In the genomic region with DNA sequence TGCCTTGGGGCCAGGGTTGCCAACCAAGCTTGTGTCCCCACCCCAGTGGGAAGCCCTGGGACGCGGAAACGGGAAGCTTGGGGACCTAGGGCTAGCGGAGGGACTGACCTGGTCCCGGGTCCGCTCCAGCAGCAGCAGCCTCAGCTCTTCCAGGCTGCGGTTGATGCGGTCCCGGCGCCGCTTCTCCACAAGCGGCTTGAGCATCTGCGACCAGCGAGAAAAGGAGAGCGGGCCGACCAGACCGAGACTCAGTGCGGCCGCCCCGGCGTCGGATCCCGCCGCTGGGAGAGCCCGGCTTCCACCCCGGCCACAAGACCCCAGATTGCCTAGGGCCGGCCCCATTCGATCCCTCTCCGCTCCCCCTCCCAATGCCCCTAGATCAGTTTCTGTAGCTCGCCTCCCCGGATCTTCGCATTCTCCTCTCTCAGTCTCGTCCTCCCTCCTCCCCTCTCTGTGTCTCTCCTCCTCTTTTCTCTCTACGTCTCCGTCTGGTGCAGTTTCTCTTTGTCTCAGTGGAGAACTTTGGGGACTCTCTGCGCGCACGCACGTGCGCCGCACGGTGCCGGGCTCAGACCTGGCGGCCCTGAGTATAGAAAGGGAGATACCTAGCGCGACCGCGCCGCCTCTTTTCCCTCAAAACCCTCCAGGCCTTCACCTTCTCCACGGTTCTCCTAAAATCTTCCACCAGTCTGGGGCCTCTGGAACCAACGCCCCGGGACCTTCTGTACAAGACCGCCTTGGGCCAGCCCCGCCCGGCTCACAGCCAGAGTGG, we compare ENCODE assay signal across 6 cellular contexts. TPM values are rescaled to one million over a fixed set of nuclear protein-coding genes. Genes with fewer than 3 reads are reported as not detected.
DNase-seq lines count a peak whose midpoint lies in the region; ATAC-seq and TF ChIP-seq lines count a peak whose summit lies in the region.

No MANE protein-coding gene starts in this region.

- TF ChIP-seq CTCF in esophagus squamous epithelium (IDR thresholded peaks at IDR 0.05): no peak

- 1% methylated on average over 41 to 47 of the region's 55 CpGs for WGBS in esophagus squamous epithelium, 2 donors

- peaks cover 69 to 85% (median 81%) of the 10 kb centered on the region in 3 donors for H3K4me1 Mint-ChIP-seq in CD8-positive, alpha-beta memory T cell
- H3K4me1 Mint-ChIP-seq in stimulated activated effector memory CD8-positive, alpha-beta T cell treated with anti-CD3 and anti-CD28 coated beads, Interleukin-12 subunit alpha, Interleukin-12 subunit beta, amount 100 ng/mL, for 72 hours: peaks cover 85% of the 10 kb centered on the region

- CTCF ChIA-PET in CD8-positive, alpha-beta memory T cell (lab: Charles Lee): interaction anchor here (0.7 to 2.7 kb wide), 5 partner anchors 10 to 177 kb away, joined by 3 to 19 read pairs (median 7); no protein-coding TSS in a partner anchor

- no peaks in the 10 kb centered on the region for H3K9me3 ChIP-seq in CD8-positive, alpha-beta memory T cell (ENCODE audit: low read length)
- no peaks in the 10 kb centered on the region for H3K9me3 ChIP-seq in esophagus squamous epithelium

- peak overlapping the region in 7 of 8 donors; percentile 8 to 85 (median 58) for H3K27ac Mint-ChIP-seq in CD8-positive, alpha-beta memory T cell
- H3K27ac Mint-ChIP-seq in stimulated activated effector memory CD8-positive, alpha-beta T cell treated with anti-CD3 and anti-CD28 coated beads, Interleukin-12 subunit alpha, Interleukin-12 subunit beta, amount 100 ng/mL, for 72 hours: peak overlapping the region; percentile 36

- TF ChIP-seq POLR2A in esophagus squamous epithelium (IDR thresholded peaks at IDR 0.05): no peak

- POLR2A ChIA-PET in CD8-positive, alpha-beta memory T cell (lab: Charles Lee): interaction anchor here (0.5 to 2.4 kb wide), 7 partner anchors 14 to 258 kb away, joined by 3 to 9 read pairs (median 3); no protein-coding TSS in a partner anchor

- no peak overlapping the region for H3K27ac ChIP-seq in CD8-positive, alpha-beta memory T cell (ENCODE audit: low read depth, low read length)
- H3K27ac ChIP-seq in esophagus squamous epithelium: peak overlapping the region in 2 of 4 donors; percentile 43 to 44

- peak in 3 of 5 donors; percentile 41 to 59 (median 49) for DNase-seq in CD8-positive, alpha-beta memory T cell
- DNase-seq in RPMI8226: peak; percentile 71
- no peak for DNase-seq in esophagus squamous epithelium (lab: John Stamatoyannopoulos, UW)
- peak in 1 of 2 donors; percentile 74 for DNase-seq in stimulated activated effector memory CD8-positive, alpha-beta T cell treated with anti-CD3 and anti-CD28 coated beads, Interleukin-12 subunit alpha, Interleukin-12 subunit beta, amount 100 ng/mL, for 72 hours (ENCODE audit: low spot score in 2 of 2)
- DNase-seq in GM19238 (ENCODE audit: insufficient read length, low spot score): no peak

- peak; percentile 6 for ATAC-seq in stimulated activated effector memory CD8-positive, alpha-beta T cell treated with anti-CD3 and anti-CD28 coated beads, Interleukin-12 subunit alpha, Interleukin-12 subunit beta, amount 100 ng/mL, for 72 hours
- ATAC-seq in GM21529 (IDR thresholded peaks at IDR 0.05; ENCODE audit: unreplicated experiment): no peak

- H3K36me3 Mint-ChIP-seq in CD8-positive, alpha-beta memory T cell: peaks cover 0 to 24% (median 0%) of the 10 kb centered on the region in 3 donors
- peaks cover 69% of the 10 kb centered on the region for H3K36me3 Mint-ChIP-seq in stimulated activated effector memory CD8-positive, alpha-beta T cell treated with anti-CD3 and anti-CD28 coated beads, Interleukin-12 subunit alpha, Interleukin-12 subunit beta, amount 100 ng/mL, for 72 hours

- intact Hi-C loops in esophagus squamous epithelium (cut with DNase I): no loop called here

- no peaks in the 10 kb centered on the region for H3K36me3 ChIP-seq in CD8-positive, alpha-beta memory T cell (ENCODE audit: insufficient read depth, low read length)
- H3K36me3 ChIP-seq in esophagus squamous epithelium: no peaks in the 10 kb centered on the region

- peaks cover 0 to 17% (median 8%) of the 10 kb centered on the region in 5 donors for H3K9me3 Mint-ChIP-seq in CD8-positive, alpha-beta memory T cell
- no peaks in the 10 kb centered on the region for H3K9me3 Mint-ChIP-seq in stimulated activated effector memory CD8-positive, alpha-beta T cell treated with anti-CD3 and anti-CD28 coated beads, Interleukin-12 subunit alpha, Interleukin-12 subunit beta, amount 100 ng/mL, for 72 hours

- peaks cover 7% of the 10 kb centered on the region for H3K27me3 ChIP-seq in CD8-positive, alpha-beta memory T cell (ENCODE audit: insufficient read depth, low read length, poor library complexity, severe bottlenecking)
- peaks cover 0 to 61% (median 2%) of the 10 kb centered on the region in 4 donors for H3K27me3 ChIP-seq in esophagus squamous epithelium

- peaks cover 27 to 59% of the 10 kb centered on the region in 2 donors for H3K27me3 Mint-ChIP-seq in CD8-positive, alpha-beta memory T cell

- peak overlapping the region; percentile 91 for H3K4me3 ChIP-seq in CD8-positive, alpha-beta memory T cell (ENCODE audit: low read length)
- H3K4me3 ChIP-seq in esophagus squamous epithelium: peak overlapping the region; percentile 30 to 74 (median 62)

- peak overlapping the region; percentile 84 to 94 (median 90) for H3K4me3 Mint-ChIP-seq in CD8-positive, alpha-beta memory T cell
- peak overlapping the region; percentile 82 for H3K4me3 Mint-ChIP-seq in stimulated activated effector memory CD8-positive, alpha-beta T cell treated with anti-CD3 and anti-CD28 coated beads, Interleukin-12 subunit alpha, Interleukin-12 subunit beta, amount 100 ng/mL, for 72 hours

- peaks cover 63% of the 10 kb centered on the region for H3K4me1 ChIP-seq in CD8-positive, alpha-beta memory T cell (ENCODE audit: insufficient read depth, low read length)
- H3K4me1 ChIP-seq in esophagus squamous epithelium: peaks cover 57 to 89% (median 69%) of the 10 kb centered on the region in 3 donors

RNA-seq across cellular contexts. Expression of a gene that starts 0.8 kb away (rescaled TPM):
- 1 to 10 TPM; 1.6 to 1.8 TPM for total RNA-seq in CD8-positive, alpha-beta memory T cell
- not detected for polyA plus RNA-seq in CD8-positive, alpha-beta memory T cell
- not detected for total RNA-seq in esophagus squamous epithelium

RNA-seq across cellular contexts. Expression of a gene that starts 4.8 kb away (rescaled TPM):
- not detected for total RNA-seq in CD8-positive, alpha-beta memory T cell
- polyA plus RNA-seq in CD8-positive, alpha-beta memory T cell: not detected
- 1 to 10 TPM in 2 of 4 donors, under 1 TPM in 1, not detected in 1; 0.30 to 8.8 (median 2.2) TPM for total RNA-seq in esophagus squamous epithelium

RNA-seq across cellular contexts. Expression of a gene that starts 29.1 kb away (rescaled TPM):
- total RNA-seq in CD8-positive, alpha-beta memory T cell: 10 to 100 TPM; 26.5 to 35.8 TPM
- polyA plus RNA-seq in CD8-positive, alpha-beta memory T cell: 12.1 TPM
- 10 to 100 TPM; 33.6 to 95.0 (median 56.3) TPM for total RNA-seq in esophagus squamous epithelium

RNA-seq across cellular contexts. Expression of a gene that starts 35.6 kb away (rescaled TPM):
- 1 to 10 TPM; 1.3 to 1.9 TPM for total RNA-seq in CD8-positive, alpha-beta memory T cell
- not detected for polyA plus RNA-seq in CD8-positive, alpha-beta memory T cell
- 10 to 100 TPM in 2 of 4 donors, 1 to 10 TPM in 1, under 1 TPM in 1; 0.76 to 34.6 (median 10.8) TPM for total RNA-seq in esophagus squamous epithelium

RNA-seq across cellular contexts. Expression of a gene that starts 39.6 kb away (rescaled TPM):
- 10 to 100 TPM; 38.3 to 41.0 TPM for total RNA-seq in CD8-positive, alpha-beta memory T cell
- 98.3 TPM for polyA plus RNA-seq in CD8-positive, alpha-beta memory T cell
- 10 to 100 TPM in 3 of 4 donors, 1 to 10 TPM in 1; 6.2 to 20.4 (median 12.0) TPM for total RNA-seq in esophagus squamous epithelium

Comparison
In these comparisons a context has a peak if more than half of its experiments do, and no peak if none do; other contexts are left out.
1. DNase-seq: peak in CD8-positive, alpha-beta memory T cell (3 of 5) and RPMI8226 (single experiment); none in esophagus squamous epithelium (single experiment) and GM19238 (single experiment).